Comparison of ENCODE assay signal across 1 cellular context in the genomic region with DNA sequence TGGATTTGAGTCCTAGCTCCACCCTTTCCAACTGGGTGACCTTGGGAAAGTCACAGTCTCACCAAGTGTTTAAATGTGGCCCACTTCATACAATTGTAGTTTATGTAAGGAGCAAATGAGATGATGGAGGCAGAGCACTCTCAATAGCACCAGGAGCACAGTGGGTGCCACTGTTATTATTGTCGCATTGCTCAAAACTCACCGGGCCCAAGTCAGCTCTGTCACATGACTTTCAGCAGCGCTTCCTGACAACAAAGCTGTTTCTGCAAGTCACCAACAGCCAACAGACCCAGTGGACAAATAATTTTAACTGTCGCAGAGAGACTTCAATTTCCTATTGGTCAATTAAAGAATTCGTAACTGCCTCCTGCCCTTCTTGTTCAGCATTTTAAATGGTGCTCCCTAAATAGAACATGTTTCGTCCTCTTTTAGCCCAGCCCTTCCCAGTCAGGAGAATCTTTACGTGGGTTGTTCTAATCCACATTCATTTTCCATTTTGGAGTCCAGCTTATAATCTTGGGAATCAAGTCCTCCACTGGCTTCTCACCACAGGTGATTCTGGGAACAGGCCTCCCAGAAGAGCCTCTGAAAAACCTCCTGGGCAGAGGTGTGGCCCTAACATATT.
A peak's percentile ranks its signal among the peaks of the same experiment; 100 is the strongest.
TF ChIP-seq lines count a peak whose summit lies in the region.

No MANE protein-coding gene starts in this region.

TF ChIP-seq in K562, 482 proteins besides CTCF, POLR2A, EP300 and RAD21 (continued from another document and continues in another):
- TF ChIP-seq, protein P1, sequence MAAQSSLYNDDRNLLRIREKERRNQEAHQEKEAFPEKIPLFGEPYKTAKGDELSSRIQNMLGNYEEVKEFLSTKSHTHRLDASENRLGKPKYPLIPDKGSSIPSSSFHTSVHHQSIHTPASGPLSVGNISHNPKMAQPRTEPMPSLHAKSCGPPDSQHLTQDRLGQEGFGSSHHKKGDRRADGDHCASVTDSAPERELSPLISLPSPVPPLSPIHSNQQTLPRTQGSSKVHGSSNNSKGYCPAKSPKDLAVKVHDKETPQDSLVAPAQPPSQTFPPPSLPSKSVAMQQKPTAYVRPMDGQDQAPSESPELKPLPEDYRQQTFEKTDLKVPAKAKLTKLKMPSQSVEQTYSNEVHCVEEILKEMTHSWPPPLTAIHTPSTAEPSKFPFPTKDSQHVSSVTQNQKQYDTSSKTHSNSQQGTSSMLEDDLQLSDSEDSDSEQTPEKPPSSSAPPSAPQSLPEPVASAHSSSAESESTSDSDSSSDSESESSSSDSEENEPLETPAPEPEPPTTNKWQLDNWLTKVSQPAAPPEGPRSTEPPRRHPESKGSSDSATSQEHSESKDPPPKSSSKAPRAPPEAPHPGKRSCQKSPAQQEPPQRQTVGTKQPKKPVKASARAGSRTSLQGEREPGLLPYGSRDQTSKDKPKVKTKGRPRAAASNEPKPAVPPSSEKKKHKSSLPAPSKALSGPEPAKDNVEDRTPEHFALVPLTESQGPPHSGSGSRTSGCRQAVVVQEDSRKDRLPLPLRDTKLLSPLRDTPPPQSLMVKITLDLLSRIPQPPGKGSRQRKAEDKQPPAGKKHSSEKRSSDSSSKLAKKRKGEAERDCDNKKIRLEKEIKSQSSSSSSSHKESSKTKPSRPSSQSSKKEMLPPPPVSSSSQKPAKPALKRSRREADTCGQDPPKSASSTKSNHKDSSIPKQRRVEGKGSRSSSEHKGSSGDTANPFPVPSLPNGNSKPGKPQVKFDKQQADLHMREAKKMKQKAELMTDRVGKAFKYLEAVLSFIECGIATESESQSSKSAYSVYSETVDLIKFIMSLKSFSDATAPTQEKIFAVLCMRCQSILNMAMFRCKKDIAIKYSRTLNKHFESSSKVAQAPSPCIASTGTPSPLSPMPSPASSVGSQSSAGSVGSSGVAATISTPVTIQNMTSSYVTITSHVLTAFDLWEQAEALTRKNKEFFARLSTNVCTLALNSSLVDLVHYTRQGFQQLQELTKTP (IDR thresholded peaks at IDR 0.05; ENCODE audit: low read depth in 1 of 2, partially characterized antibody in 2 of 2) = no peak
- TF ChIP-seq, protein P2, sequence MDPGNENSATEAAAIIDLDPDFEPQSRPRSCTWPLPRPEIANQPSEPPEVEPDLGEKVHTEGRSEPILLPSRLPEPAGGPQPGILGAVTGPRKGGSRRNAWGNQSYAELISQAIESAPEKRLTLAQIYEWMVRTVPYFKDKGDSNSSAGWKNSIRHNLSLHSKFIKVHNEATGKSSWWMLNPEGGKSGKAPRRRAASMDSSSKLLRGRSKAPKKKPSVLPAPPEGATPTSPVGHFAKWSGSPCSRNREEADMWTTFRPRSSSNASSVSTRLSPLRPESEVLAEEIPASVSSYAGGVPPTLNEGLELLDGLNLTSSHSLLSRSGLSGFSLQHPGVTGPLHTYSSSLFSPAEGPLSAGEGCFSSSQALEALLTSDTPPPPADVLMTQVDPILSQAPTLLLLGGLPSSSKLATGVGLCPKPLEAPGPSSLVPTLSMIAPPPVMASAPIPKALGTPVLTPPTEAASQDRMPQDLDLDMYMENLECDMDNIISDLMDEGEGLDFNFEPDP (CRISPR knock-in tag; IDR thresholded peaks at IDR 0.05) = no peak
- TF ChIP-seq ZNF436 (CRISPR knock-in tag; IDR thresholded peaks at IDR 0.05) (no peak), ZNF253 (CRISPR knock-in tag; conservative IDR thresholded peaks at IDR 0.05) (no peak), OTX1 (CRISPR knock-in tag; IDR thresholded peaks at IDR 0.05) (peak; percentile 16; the same call in 1 of the 2 replicates), HMG20B (CRISPR knock-in tag; IDR thresholded peaks at IDR 0.05) (no peak), C11orf30 (IDR thresholded peaks at IDR 0.05; ENCODE audit: low read depth) (0 out of 2 replicates have a peak, but pooled peaks have one; percentile 43), HDAC6 (IDR thresholded peaks at IDR 0.05; ENCODE audit: low read depth, low read length) (no peak), NFATC3 (IDR thresholded peaks at IDR 0.05) (no peak), XRCC5 (IDR thresholded peaks at IDR 0.05; ENCODE audit: low read depth, low read length) (no peak), PRPF4 (IDR thresholded peaks at IDR 0.05; ENCODE audit: insufficient read depth, low read depth, low read length, poor library complexity, severe bottlenecking) (no peak), ZBTB7A (IDR thresholded peaks at IDR 0.05; ENCODE audit: borderline replicate concordance, control insufficient read depth, low read depth, low read length) (no peak), CCAR2 (IDR thresholded peaks at IDR 0.05; ENCODE audit: low read depth, low read length) (no peak), TBL1XR1 (IDR thresholded peaks at IDR 0.05; ENCODE audit: low read length in 2 of 2) (no peak), E2F3 (CRISPR knock-in tag; IDR thresholded peaks at IDR 0.05) (no peak), PYGO2 (tag; IDR thresholded peaks at IDR 0.05) (no peak), ZBTB17 (CRISPR knock-in tag; IDR thresholded peaks at IDR 0.05) (0 out of 2 replicates have a peak, but pooled peaks have one; percentile 38), ZNF224 (CRISPR knock-in tag; IDR thresholded peaks at IDR 0.05) (no peak), GABPB1 (CRISPR knock-in tag; IDR thresholded peaks at IDR 0.05) (no peak), CBX1 (IDR thresholded peaks at IDR 0.05; ENCODE audit: low read depth) (no peak), CCNT2 (IDR thresholded peaks at IDR 0.05; ENCODE audit: borderline replicate concordance, extremely low read depth, insufficient read length, low read depth, low read length) (no peak), ZNF644 (tag; IDR thresholded peaks at IDR 0.05; ENCODE audit: low read depth) (peak; percentile 86), SMAD4 (CRISPR knock-in tag; conservative IDR thresholded peaks at IDR 0.05) (peak; percentile 74), MEF2D (tag; conservative IDR thresholded peaks at IDR 0.05; ENCODE audit: low read depth) (no peak), MAFK (IDR thresholded peaks at IDR 0.05; ENCODE audit: low read length) (no peak), ZNF232 (CRISPR knock-in tag; IDR thresholded peaks at IDR 0.05) (no peak), ZNF75A (CRISPR knock-in tag; IDR thresholded peaks at IDR 0.05) (no peak), ZNF583 (CRISPR knock-in tag; IDR thresholded peaks at IDR 0.05) (peak; percentile 63; the same call in 1 of the 2 replicates), RFX7 (CRISPR knock-in tag; IDR thresholded peaks at IDR 0.05) (no peak), KLF10 (CRISPR knock-in tag; IDR thresholded peaks at IDR 0.05) (no peak), CSDE1 (IDR thresholded peaks at IDR 0.05) (no peak), CTBP1 (IDR thresholded peaks at IDR 0.05; ENCODE audit: borderline replicate concordance) (no peak), EWSR1 (IDR thresholded peaks at IDR 0.05; ENCODE audit: borderline replicate concordance, low read depth, partially characterized antibody) (no peak), PML (IDR thresholded peaks at IDR 0.05; ENCODE audit: low read length) (no peak), MEF2A (IDR thresholded peaks at IDR 0.05; ENCODE audit: control insufficient read depth, low read depth, low read length) (no peak)
- TF ChIP-seq, protein P3, sequence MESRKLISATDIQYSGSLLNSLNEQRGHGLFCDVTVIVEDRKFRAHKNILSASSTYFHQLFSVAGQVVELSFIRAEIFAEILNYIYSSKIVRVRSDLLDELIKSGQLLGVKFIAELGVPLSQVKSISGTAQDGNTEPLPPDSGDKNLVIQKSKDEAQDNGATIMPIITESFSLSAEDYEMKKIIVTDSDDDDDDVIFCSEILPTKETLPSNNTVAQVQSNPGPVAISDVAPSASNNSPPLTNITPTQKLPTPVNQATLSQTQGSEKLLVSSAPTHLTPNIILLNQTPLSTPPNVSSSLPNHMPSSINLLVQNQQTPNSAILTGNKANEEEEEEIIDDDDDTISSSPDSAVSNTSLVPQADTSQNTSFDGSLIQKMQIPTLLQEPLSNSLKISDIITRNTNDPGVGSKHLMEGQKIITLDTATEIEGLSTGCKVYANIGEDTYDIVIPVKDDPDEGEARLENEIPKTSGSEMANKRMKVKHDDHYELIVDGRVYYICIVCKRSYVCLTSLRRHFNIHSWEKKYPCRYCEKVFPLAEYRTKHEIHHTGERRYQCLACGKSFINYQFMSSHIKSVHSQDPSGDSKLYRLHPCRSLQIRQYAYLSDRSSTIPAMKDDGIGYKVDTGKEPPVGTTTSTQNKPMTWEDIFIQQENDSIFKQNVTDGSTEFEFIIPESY (CRISPR knock-in tag; IDR thresholded peaks at IDR 0.05) = no peak
- TF ChIP-seq, protein P4, sequence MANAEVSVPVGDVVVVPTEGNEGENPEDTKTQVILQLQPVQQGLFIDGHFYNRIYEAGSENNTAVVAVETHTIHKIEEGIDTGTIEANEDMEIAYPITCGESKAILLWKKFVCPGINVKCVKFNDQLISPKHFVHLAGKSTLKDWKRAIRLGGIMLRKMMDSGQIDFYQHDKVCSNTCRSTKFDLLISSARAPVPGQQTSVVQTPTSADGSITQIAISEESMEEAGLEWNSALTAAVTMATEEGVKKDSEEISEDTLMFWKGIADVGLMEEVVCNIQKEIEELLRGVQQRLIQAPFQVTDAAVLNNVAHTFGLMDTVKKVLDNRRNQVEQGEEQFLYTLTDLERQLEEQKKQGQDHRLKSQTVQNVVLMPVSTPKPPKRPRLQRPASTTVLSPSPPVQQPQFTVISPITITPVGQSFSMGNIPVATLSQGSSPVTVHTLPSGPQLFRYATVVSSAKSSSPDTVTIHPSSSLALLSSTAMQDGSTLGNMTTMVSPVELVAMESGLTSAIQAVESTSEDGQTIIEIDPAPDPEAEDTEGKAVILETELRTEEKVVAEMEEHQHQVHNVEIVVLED (CRISPR knock-in tag; IDR thresholded peaks at IDR 0.05) = no peak
- TF ChIP-seq, protein P5, sequence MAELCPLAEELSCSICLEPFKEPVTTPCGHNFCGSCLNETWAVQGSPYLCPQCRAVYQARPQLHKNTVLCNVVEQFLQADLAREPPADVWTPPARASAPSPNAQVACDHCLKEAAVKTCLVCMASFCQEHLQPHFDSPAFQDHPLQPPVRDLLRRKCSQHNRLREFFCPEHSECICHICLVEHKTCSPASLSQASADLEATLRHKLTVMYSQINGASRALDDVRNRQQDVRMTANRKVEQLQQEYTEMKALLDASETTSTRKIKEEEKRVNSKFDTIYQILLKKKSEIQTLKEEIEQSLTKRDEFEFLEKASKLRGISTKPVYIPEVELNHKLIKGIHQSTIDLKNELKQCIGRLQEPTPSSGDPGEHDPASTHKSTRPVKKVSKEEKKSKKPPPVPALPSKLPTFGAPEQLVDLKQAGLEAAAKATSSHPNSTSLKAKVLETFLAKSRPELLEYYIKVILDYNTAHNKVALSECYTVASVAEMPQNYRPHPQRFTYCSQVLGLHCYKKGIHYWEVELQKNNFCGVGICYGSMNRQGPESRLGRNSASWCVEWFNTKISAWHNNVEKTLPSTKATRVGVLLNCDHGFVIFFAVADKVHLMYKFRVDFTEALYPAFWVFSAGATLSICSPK (IDR thresholded peaks at IDR 0.05; ENCODE audit: borderline replicate concordance) = no peak
- TF ChIP-seq, protein P6, sequence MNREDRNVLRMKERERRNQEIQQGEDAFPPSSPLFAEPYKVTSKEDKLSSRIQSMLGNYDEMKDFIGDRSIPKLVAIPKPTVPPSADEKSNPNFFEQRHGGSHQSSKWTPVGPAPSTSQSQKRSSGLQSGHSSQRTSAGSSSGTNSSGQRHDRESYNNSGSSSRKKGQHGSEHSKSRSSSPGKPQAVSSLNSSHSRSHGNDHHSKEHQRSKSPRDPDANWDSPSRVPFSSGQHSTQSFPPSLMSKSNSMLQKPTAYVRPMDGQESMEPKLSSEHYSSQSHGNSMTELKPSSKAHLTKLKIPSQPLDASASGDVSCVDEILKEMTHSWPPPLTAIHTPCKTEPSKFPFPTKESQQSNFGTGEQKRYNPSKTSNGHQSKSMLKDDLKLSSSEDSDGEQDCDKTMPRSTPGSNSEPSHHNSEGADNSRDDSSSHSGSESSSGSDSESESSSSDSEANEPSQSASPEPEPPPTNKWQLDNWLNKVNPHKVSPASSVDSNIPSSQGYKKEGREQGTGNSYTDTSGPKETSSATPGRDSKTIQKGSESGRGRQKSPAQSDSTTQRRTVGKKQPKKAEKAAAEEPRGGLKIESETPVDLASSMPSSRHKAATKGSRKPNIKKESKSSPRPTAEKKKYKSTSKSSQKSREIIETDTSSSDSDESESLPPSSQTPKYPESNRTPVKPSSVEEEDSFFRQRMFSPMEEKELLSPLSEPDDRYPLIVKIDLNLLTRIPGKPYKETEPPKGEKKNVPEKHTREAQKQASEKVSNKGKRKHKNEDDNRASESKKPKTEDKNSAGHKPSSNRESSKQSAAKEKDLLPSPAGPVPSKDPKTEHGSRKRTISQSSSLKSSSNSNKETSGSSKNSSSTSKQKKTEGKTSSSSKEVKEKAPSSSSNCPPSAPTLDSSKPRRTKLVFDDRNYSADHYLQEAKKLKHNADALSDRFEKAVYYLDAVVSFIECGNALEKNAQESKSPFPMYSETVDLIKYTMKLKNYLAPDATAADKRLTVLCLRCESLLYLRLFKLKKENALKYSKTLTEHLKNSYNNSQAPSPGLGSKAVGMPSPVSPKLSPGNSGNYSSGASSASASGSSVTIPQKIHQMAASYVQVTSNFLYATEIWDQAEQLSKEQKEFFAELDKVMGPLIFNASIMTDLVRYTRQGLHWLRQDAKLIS (CRISPR knock-in tag; IDR thresholded peaks at IDR 0.05) = no peak
- TF ChIP-seq, protein P7, sequence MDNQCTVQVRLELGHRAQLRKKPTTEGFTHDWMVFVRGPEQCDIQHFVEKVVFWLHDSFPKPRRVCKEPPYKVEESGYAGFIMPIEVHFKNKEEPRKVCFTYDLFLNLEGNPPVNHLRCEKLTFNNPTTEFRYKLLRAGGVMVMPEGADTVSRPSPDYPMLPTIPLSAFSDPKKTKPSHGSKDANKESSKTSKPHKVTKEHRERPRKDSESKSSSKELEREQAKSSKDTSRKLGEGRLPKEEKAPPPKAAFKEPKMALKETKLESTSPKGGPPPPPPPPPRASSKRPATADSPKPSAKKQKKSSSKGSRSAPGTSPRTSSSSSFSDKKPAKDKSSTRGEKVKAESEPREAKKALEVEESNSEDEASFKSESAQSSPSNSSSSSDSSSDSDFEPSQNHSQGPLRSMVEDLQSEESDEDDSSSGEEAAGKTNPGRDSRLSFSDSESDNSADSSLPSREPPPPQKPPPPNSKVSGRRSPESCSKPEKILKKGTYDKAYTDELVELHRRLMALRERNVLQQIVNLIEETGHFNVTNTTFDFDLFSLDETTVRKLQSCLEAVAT (IDR thresholded peaks at IDR 0.05) = no peak
- TF ChIP-seq, protein P8, sequence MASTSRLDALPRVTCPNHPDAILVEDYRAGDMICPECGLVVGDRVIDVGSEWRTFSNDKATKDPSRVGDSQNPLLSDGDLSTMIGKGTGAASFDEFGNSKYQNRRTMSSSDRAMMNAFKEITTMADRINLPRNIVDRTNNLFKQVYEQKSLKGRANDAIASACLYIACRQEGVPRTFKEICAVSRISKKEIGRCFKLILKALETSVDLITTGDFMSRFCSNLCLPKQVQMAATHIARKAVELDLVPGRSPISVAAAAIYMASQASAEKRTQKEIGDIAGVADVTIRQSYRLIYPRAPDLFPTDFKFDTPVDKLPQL (IDR thresholded peaks at IDR 0.05; ENCODE audit: extremely low read depth, insufficient read length) = no peak
- TF ChIP-seq, protein P9, sequence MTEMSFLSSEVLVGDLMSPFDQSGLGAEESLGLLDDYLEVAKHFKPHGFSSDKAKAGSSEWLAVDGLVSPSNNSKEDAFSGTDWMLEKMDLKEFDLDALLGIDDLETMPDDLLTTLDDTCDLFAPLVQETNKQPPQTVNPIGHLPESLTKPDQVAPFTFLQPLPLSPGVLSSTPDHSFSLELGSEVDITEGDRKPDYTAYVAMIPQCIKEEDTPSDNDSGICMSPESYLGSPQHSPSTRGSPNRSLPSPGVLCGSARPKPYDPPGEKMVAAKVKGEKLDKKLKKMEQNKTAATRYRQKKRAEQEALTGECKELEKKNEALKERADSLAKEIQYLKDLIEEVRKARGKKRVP (CRISPR knock-in tag; IDR thresholded peaks at IDR 0.05) = no peak
